In the genomic region with DNA sequence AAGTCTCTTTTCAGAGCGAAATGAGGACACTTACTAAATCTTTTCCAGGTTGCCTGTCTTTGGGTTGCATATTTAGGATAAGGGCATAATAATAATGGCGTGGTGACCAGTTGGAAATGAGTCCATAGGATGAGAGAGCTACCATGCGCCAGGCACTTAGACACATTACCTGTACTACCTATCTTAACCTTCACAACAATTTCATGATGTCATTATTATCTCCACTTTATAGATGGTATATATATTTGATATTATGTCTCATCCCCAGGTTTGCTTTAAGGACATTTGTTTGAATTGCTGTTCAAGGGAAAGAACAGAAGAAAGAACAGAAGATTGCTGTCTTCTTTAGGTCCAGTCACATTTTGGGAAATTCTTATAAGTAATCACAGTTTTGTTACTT, we compare ENCODE assay signal across 33 cellular contexts.
"Had no signal": no experiment of that assay in that cellular context is flagged by ENCODE, and none has a peak within 500 bp of the region (broad histone marks: within the 10 kb centered on the region; RNA-seq: fewer than 3 reads in every experiment).

No MANE protein-coding gene starts in this region.

- H3K36me3 ChIP-seq: MG63 had no signal

- H3K4me3 ChIP-seq: MG63 had no signal

- DNase-seq: Karpas-422, Kasumi-1, MG63, MM.1S, MV-4-11, NCI-H1048, NCI-H1092, NCI-H1092 treated with DMSO at 0.1 percent for 48 hours, NCI-H1105, NCI-H1105 treated with DMSO at 0.1 percent for 48 hours, NCI-H1417, NCI-H1417 treated with DMSO at 0.1 percent for 48 hours, NCI-H1436, NCI-H1436 treated with DMSO at 0.1 percent for 48 hours, NCI-H146, NCI-H1694, NCI-H1694 treated with DMSO at 0.1 percent for 48 hours, NCI-H187, NCI-H187 treated with DMSO at 0.1 percent for 48 hours, NCI-H1930, NCI-H2029, NCI-H2029 treated with DMSO at 0.1 percent for 48 hours, NCI-H2081, NCI-H2081 treated with DMSO at 0.1 percent for 48 hours, NCI-H2107, NCI-H2171, NCI-H2171 treated with DMSO at 0.1 percent for 48 hours, NCI-H2227 treated with DMSO at 0.1 percent for 48 hours, NCI-H345, NCI-H446, NCI-H446 treated with DMSO at 0.1 percent for 48 hours, NCI-H510A, NCI-H510A treated with DMSO at 0.1 percent for 48 hours had no signal

- H3K27me3 ChIP-seq: MG63 had no signal
